ENCODE assay signal across 8 cellular contexts in the genomic region with DNA sequence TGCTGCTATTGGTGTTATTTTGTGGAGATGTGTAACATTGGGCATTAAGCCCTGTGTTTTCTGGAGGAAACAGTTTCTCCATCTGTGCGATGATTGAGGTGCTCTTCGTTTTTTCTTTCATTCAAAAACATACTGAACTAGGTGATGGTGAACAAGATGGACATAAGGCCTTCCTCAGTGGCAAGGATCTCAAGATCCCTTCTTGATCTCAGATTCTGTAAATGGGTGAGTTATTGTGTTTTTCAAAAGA. TPM values are rescaled to one million over a fixed set of nuclear protein-coding genes. Genes with fewer than 3 reads are reported as not detected.
DNase-seq lines count a peak whose midpoint lies in the region; ATAC-seq and TF ChIP-seq lines count a peak whose summit lies in the region.

No MANE protein-coding gene starts in this region.

- H3K4me3 Mint-ChIP-seq in T-helper 2 cell treated with Interferon-gamma antibody and Interleukin-4, amounts not matched to agents 5 μg/mL and 100 μg/mL, for 36 hours: peak overlapping the region; percentile 80
- peak overlapping the region; percentile 91 for H3K4me3 Mint-ChIP-seq in glutamatergic neuron (ENCODE audit: unreplicated experiment)
- peak overlapping the region; percentile 84 to 89 for H3K4me3 Mint-ChIP-seq in stimulated activated naive B cell treated with anti-CD40 and anti-IgM and Interleukin-4, amounts not matched to agents 10 μg/mL and 1 μg/mL and 100 μg/mL, for 72 hours

- no peak overlapping the region for H3K9ac ChIP-seq in SK-N-MC (ENCODE audit: insufficient read length)

- TF ChIP-seq CTCF in glutamatergic neuron (IDR thresholded peaks at IDR 0.05; ENCODE audit: partially characterized antibody, unreplicated experiment): no peak

- H3K36me3 Mint-ChIP-seq in T-helper 2 cell treated with Interferon-gamma antibody and Interleukin-4, amounts not matched to agents 5 μg/mL and 100 μg/mL, for 36 hours (ENCODE audit: low read depth): no peaks in the 10 kb centered on the region
- H3K36me3 Mint-ChIP-seq in glutamatergic neuron (ENCODE audit: unreplicated experiment): no peaks in the 10 kb centered on the region
- H3K36me3 Mint-ChIP-seq in stimulated activated naive B cell treated with anti-CD40 and anti-IgM and Interleukin-4, amounts not matched to agents 10 μg/mL and 1 μg/mL and 100 μg/mL, for 72 hours: no peaks in the 10 kb centered on the region

- H3K9me3 ChIP-seq in SK-N-MC (ENCODE audit: low read depth, low read length): no peaks in the 10 kb centered on the region

- peaks cover 23% of the 10 kb centered on the region for H3K27me3 Mint-ChIP-seq in T-helper 2 cell treated with Interferon-gamma antibody and Interleukin-4, amounts not matched to agents 5 μg/mL and 100 μg/mL, for 36 hours (ENCODE audit: low read depth)
- H3K27me3 Mint-ChIP-seq in glutamatergic neuron (ENCODE audit: unreplicated experiment): no peaks in the 10 kb centered on the region
- peaks cover 7 to 8% of the 10 kb centered on the region in 2 donors for H3K27me3 Mint-ChIP-seq in stimulated activated naive B cell treated with anti-CD40 and anti-IgM and Interleukin-4, amounts not matched to agents 10 μg/mL and 1 μg/mL and 100 μg/mL, for 72 hours

- DNase-seq in T-helper 2 cell treated with Interferon-gamma antibody and Interleukin-4, amounts not matched to agents 5 μg/mL and 100 μg/mL, for 36 hours (ENCODE audit: low spot score): no peak
- DNase-seq in T-helper 2 cell: no peak
- no peak for DNase-seq in SK-N-MC (ENCODE audit: low read depth, low spot score)
- DNase-seq in glutamatergic neuron: no peak
- no peak for DNase-seq in stimulated activated naive B cell treated with anti-CD40 and anti-IgM and Interleukin-4, amounts not matched to agents 10 μg/mL and 1 μg/mL and 100 μg/mL, for 72 hours

- no peaks in the 10 kb centered on the region for H3K36me3 ChIP-seq in SK-N-MC (ENCODE audit: insufficient read depth, low read length)

- H3K4me1 Mint-ChIP-seq in T-helper 2 cell treated with Interferon-gamma antibody and Interleukin-4, amounts not matched to agents 5 μg/mL and 100 μg/mL, for 36 hours (ENCODE audit: low read depth): peaks cover 11% of the 10 kb centered on the region
- H3K4me1 Mint-ChIP-seq in glutamatergic neuron (ENCODE audit: low read depth, unreplicated experiment): peaks cover 9% of the 10 kb centered on the region
- H3K4me1 Mint-ChIP-seq in stimulated activated naive B cell treated with anti-CD40 and anti-IgM and Interleukin-4, amounts not matched to agents 10 μg/mL and 1 μg/mL and 100 μg/mL, for 72 hours: peaks cover 9 to 17% of the 10 kb centered on the region in 2 donors

- no peak for ATAC-seq in stimulated activated naive B cell treated with anti-CD40 and anti-IgM and Interleukin-4, amounts not matched to agents 10 μg/mL and 1 μg/mL and 100 μg/mL, for 72 hours (replicated peaks)
- no peak for ATAC-seq in GM18873 (IDR thresholded peaks at IDR 0.05; ENCODE audit: low FRiP score, unreplicated experiment)
- no peak for ATAC-seq in GM18511 (IDR thresholded peaks at IDR 0.05; ENCODE audit: unreplicated experiment)
- ATAC-seq in HG02642 (IDR thresholded peaks at IDR 0.05; ENCODE audit: poor library complexity, unreplicated experiment): no peak

- peak overlapping the region; percentile 80 for H3K4me3 ChIP-seq in SK-N-MC

- H3K27ac Mint-ChIP-seq in T-helper 2 cell treated with Interferon-gamma antibody and Interleukin-4, amounts not matched to agents 5 μg/mL and 100 μg/mL, for 36 hours: no peak overlapping the region
- H3K27ac Mint-ChIP-seq in glutamatergic neuron (ENCODE audit: unreplicated experiment): peak overlapping the region; percentile 95
- peak overlapping the region; percentile 90 for H3K27ac Mint-ChIP-seq in stimulated activated naive B cell treated with anti-CD40 and anti-IgM and Interleukin-4, amounts not matched to agents 10 μg/mL and 1 μg/mL and 100 μg/mL, for 72 hours

- no peak overlapping the region for H3K27ac ChIP-seq in SK-N-MC

- no peaks in the 10 kb centered on the region for H3K9me3 Mint-ChIP-seq in T-helper 2 cell treated with Interferon-gamma antibody and Interleukin-4, amounts not matched to agents 5 μg/mL and 100 μg/mL, for 36 hours
- H3K9me3 Mint-ChIP-seq in glutamatergic neuron (ENCODE audit: unreplicated experiment): peaks cover 10% of the 10 kb centered on the region
- H3K9me3 Mint-ChIP-seq in stimulated activated naive B cell treated with anti-CD40 and anti-IgM and Interleukin-4, amounts not matched to agents 10 μg/mL and 1 μg/mL and 100 μg/mL, for 72 hours: no peaks in the 10 kb centered on the region

RNA-seq across cellular contexts. Expression of a gene that starts 0.8 kb away (rescaled TPM):
- 122 TPM for total RNA-seq in glutamatergic neuron (ENCODE audit: unreplicated experiment)
